In the genomic region with DNA sequence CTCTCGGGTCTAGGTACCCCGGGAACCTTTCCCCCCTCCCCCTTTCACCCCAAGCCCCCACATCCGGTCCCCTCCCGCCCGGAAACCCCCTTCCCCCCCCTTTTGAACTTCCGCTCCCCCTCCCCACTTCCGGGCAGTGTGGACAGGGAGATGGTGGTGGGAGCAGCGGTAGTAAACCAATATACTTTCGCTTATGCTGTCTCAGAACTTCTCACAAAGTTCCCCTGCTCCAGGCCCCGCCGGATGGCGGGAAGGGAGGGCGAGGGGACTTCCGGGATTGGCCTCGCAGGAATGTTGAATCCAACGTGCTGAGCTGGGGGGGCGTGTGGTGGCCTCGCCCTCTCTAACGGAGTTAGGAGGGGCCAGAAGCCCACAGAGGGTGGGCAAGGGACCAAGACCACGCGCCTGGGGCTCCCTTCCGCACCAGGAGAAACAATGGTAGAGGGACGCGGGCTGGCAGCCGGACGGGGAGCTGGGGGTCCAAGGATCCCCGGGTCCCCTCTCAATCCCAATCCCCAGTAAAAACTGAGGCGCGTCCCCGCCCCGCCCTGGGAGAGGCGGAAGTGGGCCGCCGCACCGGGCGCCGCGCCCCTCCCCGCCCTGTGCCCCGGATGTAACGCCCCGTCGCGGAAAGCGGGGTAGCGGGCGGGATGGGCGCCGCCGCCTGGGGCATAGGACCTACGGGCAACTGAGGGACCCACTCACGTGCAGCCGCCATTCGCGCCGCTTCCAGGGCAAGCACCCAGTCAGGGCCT, we compare ENCODE assay signal across 8 cellular contexts. TPM values are rescaled to one million over a fixed set of nuclear protein-coding genes. Genes with fewer than 3 reads are reported as not detected.
DNase-seq lines count a peak whose midpoint lies in the region; ATAC-seq, FAIRE-seq and TF ChIP-seq lines count a peak whose summit lies in the region.

No MANE protein-coding gene starts in this region.

- H2AFZ ChIP-seq in mesenchymal stem cell (ENCODE audit: low read depth, low read length) = no peak overlapping the region

- peak overlapping the region; percentile 22 to 87 for H2BK12ac ChIP-seq in mesenchymal stem cell (ENCODE audit: low read length in 2 of 2)

- intact Hi-C loops in activated CD8-positive, alpha-beta T cell treated with anti-CD3 and anti-CD28 coated beads for 36 hours (cut with micrococcal nuclease) = loop anchor here (1.0 kb wide), 1 partner anchor 22 kb away; no protein-coding TSS in a partner anchor

- peak overlapping the region in 1 of 2 experiments; percentile 98 for H3K23ac ChIP-seq in mesenchymal stem cell (ENCODE audit: low read length in 2 of 2)

- H3K4me1 ChIP-seq in A549 (peaks cover 57% of the 10 kb centered on the region), mesenchymal stem cell (ENCODE audit: control insufficient read depth, insufficient read depth, low read depth, low read length) (peaks cover 39% of the 10 kb centered on the region)

- TF ChIP-seq RAD21 in A549 (conservative IDR thresholded peaks at IDR 0.05 in 1 of 2, IDR thresholded peaks at IDR 0.05 in 1 of 2) = no peak

- peak overlapping the region; percentile 99 for H3K27ac ChIP-seq in A549
- peak overlapping the region; percentile 99 for H3K27ac ChIP-seq in mesenchymal stem cell (ENCODE audit: low read length, poor library complexity, severe bottlenecking)

- ATAC-seq in A549 (peak in 1 of 2 experiments; percentile 32; a peak in 3 of 6 replicates), GM18907 (IDR thresholded peaks at IDR 0.05; ENCODE audit: unreplicated experiment) (peak; percentile 10), HG02938 (IDR thresholded peaks at IDR 0.05; ENCODE audit: unreplicated experiment) (no peak)
- peak; percentile 8 for ATAC-seq in activated CD8-positive, alpha-beta T cell treated with anti-CD3 and anti-CD28 coated beads for 36 hours
- ATAC-seq in stimulated activated naive B cell treated with anti-CD40 and anti-IgM and Interleukin-4, amounts not matched to agents 10 μg/mL and 1 μg/mL and 100 μg/mL, for 72 hours (replicated peaks) = peak; percentile 9 to 15

- no peak for FAIRE-seq in A549 (lab: Jason Lieb, UNC)

- no peak for TF ChIP-seq POLR2A in A549 (IDR thresholded peaks at IDR 0.05; ENCODE audit: low read length)

- TF ChIP-seq CTCF in A549 (IDR thresholded peaks at IDR 0.05) = no peak
- TF ChIP-seq CTCF in activated CD8-positive, alpha-beta T cell treated with anti-CD3 and anti-CD28 coated beads for 36 hours (IDR thresholded peaks at IDR 0.05) = no peak

- peak overlapping the region; percentile 99 for H3K27ac Mint-ChIP-seq in activated CD8-positive, alpha-beta T cell treated with anti-CD3 and anti-CD28 coated beads for 36 hours
- peak overlapping the region; percentile 95 for H3K27ac Mint-ChIP-seq in stimulated activated naive B cell treated with anti-CD40 and anti-IgM and Interleukin-4, amounts not matched to agents 10 μg/mL and 1 μg/mL and 100 μg/mL, for 72 hours

- POLR2A ChIA-PET in A549 (lab: Yijun Ruan, JAX) = interaction anchor here (0.9 to 5.3 kb wide), 5 partner anchors 8 to 158 kb away, joined by 3 to 68 read pairs (median 7); a partner anchor contains a TSS
- POLR2A ChIA-PET in activated CD8-positive, alpha-beta T cell treated with anti-CD3 and anti-CD28 coated beads for 36 hours (lab: Charles Lee) = interaction anchor here (0.6 to 20.8 kb wide), 15 partner anchors 8 to 705 kb away, joined by 3 to 627 read pairs (median 6); a partner anchor contains a TSS

- peaks cover 45% of the 10 kb centered on the region for H3K4me1 Mint-ChIP-seq in activated CD8-positive, alpha-beta T cell treated with anti-CD3 and anti-CD28 coated beads for 36 hours (ENCODE audit: low read depth)
- H3K4me1 Mint-ChIP-seq in stimulated activated naive B cell treated with anti-CD40 and anti-IgM and Interleukin-4, amounts not matched to agents 10 μg/mL and 1 μg/mL and 100 μg/mL, for 72 hours = peaks cover 47 to 65% of the 10 kb centered on the region in 2 donors

- peaks cover 37 to 43% of the 10 kb centered on the region in 2 experiments for H3K36me3 ChIP-seq in mesenchymal stem cell (ENCODE audit: control insufficient read depth in 1 of 2, insufficient read depth in 2 of 2, low read depth in 1 of 2, low read length in 2 of 2)

- peak overlapping the region; percentile 99 for H2BK5ac ChIP-seq in mesenchymal stem cell (ENCODE audit: low read depth, low read length, poor library complexity, severe bottlenecking)

- no peaks in the 10 kb centered on the region for H3K27me3 ChIP-seq in mesenchymal stem cell (ENCODE audit: control insufficient read depth in 1 of 2, insufficient read depth in 1 of 2, low read length in 2 of 2)

- peak overlapping the region; percentile 99 for H2AK5ac ChIP-seq in mesenchymal stem cell (ENCODE audit: low read length, severe bottlenecking)

- H3K36me3 Mint-ChIP-seq in activated CD8-positive, alpha-beta T cell treated with anti-CD3 and anti-CD28 coated beads for 36 hours (ENCODE audit: low read depth) = peaks cover 50% of the 10 kb centered on the region
- peaks cover 41 to 55% of the 10 kb centered on the region in 2 donors for H3K36me3 Mint-ChIP-seq in stimulated activated naive B cell treated with anti-CD40 and anti-IgM and Interleukin-4, amounts not matched to agents 10 μg/mL and 1 μg/mL and 100 μg/mL, for 72 hours

- H3K9me3 Mint-ChIP-seq in activated CD8-positive, alpha-beta T cell treated with anti-CD3 and anti-CD28 coated beads for 36 hours = no peaks in the 10 kb centered on the region
- no peaks in the 10 kb centered on the region for H3K9me3 Mint-ChIP-seq in stimulated activated naive B cell treated with anti-CD40 and anti-IgM and Interleukin-4, amounts not matched to agents 10 μg/mL and 1 μg/mL and 100 μg/mL, for 72 hours

- TF ChIP-seq EP300 in A549 (IDR thresholded peaks at IDR 0.05) = no peak

- 1% methylated on average over 34 of the region's 56 CpGs for WGBS in A549 (ENCODE audit: missing lambda C conversion rate)
- 0% methylated on average over 20 of the region's 56 CpGs for WGBS in mesenchymal stem cell

- H3K79me1 ChIP-seq in mesenchymal stem cell (replicated peaks; ENCODE audit: low read length, poor library complexity, severe bottlenecking) = peaks cover 9% of the 10 kb centered on the region

- peak overlapping the region; percentile 93 for H2BK120ac ChIP-seq in mesenchymal stem cell (ENCODE audit: low read depth, low read length)

- H3K18ac ChIP-seq in mesenchymal stem cell (ENCODE audit: low read depth in 1 of 2, low read length in 2 of 2) = peak overlapping the region; percentile 100

- H3K14ac ChIP-seq in mesenchymal stem cell (ENCODE audit: low read length in 2 of 2) = peak overlapping the region; percentile 50 to 100

- peak overlapping the region; percentile 100 for H4K91ac ChIP-seq in mesenchymal stem cell (ENCODE audit: low read length)

- CTCF ChIA-PET in A549 (lab: Yijun Ruan, JAX) = interaction anchor here (1.0 to 1.9 kb wide), 4 partner anchors 20 to 49 kb away, joined by 3 to 7 read pairs (median 4); a partner anchor contains a TSS
- CTCF ChIA-PET in activated CD8-positive, alpha-beta T cell treated with anti-CD3 and anti-CD28 coated beads for 36 hours (lab: Charles Lee) = interaction anchor here (2.2 to 2.8 kb wide), 2 partner anchors 20 to 22 kb away, joined by 8 read pairs; a partner anchor contains a TSS

- peak overlapping the region; percentile 92 for H2BK15ac ChIP-seq in mesenchymal stem cell (ENCODE audit: low read depth, poor library complexity, severe bottlenecking)

- H3K9me3 ChIP-seq in A549 (no peaks in the 10 kb centered on the region), mesenchymal stem cell (ENCODE audit: control insufficient read depth, low read length) (no peaks in the 10 kb centered on the region)

- peak overlapping the region; percentile 97 for H3K4me3 Mint-ChIP-seq in activated CD8-positive, alpha-beta T cell treated with anti-CD3 and anti-CD28 coated beads for 36 hours
- peak overlapping the region; percentile 86 to 91 for H3K4me3 Mint-ChIP-seq in stimulated activated naive B cell treated with anti-CD40 and anti-IgM and Interleukin-4, amounts not matched to agents 10 μg/mL and 1 μg/mL and 100 μg/mL, for 72 hours

- peak overlapping the region; percentile 99 to 100 for H3K4ac ChIP-seq in mesenchymal stem cell (ENCODE audit: low read depth in 1 of 2, low read length in 2 of 2)

- peak overlapping the region; percentile 99 for H3K4me2 ChIP-seq in A549
- H3K4me2 ChIP-seq in mesenchymal stem cell (ENCODE audit: low read length, poor library complexity, severe bottlenecking) = peak overlapping the region; percentile 60

- peak overlapping the region; percentile 96 for H4K8ac ChIP-seq in mesenchymal stem cell (ENCODE audit: low read length)

- DNase-seq in A549 (ENCODE audit: low read depth in 1 of 2, low spot score in 1 of 2) = peak; percentile 64 to 76
- peak; percentile 53 for DNase-seq in NCI-H2227 (lab: John Stamatoyannopoulos, UW; ENCODE audit: unreplicated experiment)
- DNase-seq in activated CD8-positive, alpha-beta T cell treated with anti-CD3 and anti-CD28 coated beads for 36 hours = peak; percentile 80
- DNase-seq in effector CD4-positive, alpha-beta T cell = peak; percentile 53
- peak; percentile 81 for DNase-seq in mesenchymal stem cell
- peak; percentile 50 for DNase-seq in stimulated activated naive B cell treated with anti-CD40 and anti-IgM and Interleukin-4, amounts not matched to agents 10 μg/mL and 1 μg/mL and 100 μg/mL, for 72 hours

- H3K9ac ChIP-seq in mesenchymal stem cell (ENCODE audit: low read length) = peak overlapping the region; percentile 97

- no peaks in the 10 kb centered on the region for H3K27me3 Mint-ChIP-seq in activated CD8-positive, alpha-beta T cell treated with anti-CD3 and anti-CD28 coated beads for 36 hours
- H3K27me3 Mint-ChIP-seq in stimulated activated naive B cell treated with anti-CD40 and anti-IgM and Interleukin-4, amounts not matched to agents 10 μg/mL and 1 μg/mL and 100 μg/mL, for 72 hours = no peaks in the 10 kb centered on the region

- H3K4me3 ChIP-seq in A549 = peak overlapping the region; percentile 98
- peak overlapping the region; percentile 95 to 100 for H3K4me3 ChIP-seq in mesenchymal stem cell (ENCODE audit: insufficient read depth in 1 of 2, low read depth in 1 of 2, low read length in 2 of 2)

RNA-seq across cellular contexts. Expression of a gene that starts 0.7 kb away (rescaled TPM):
- polyA plus RNA-seq in A549 (2011; rRNA removed) (1,417 and 1,732 TPM in 2 replicates), A549 (2017; fragmentation: RNase III; extraction: RNeasy Plus Mini Kit Qiagen cat#74134 plus additional on column Dnase treatment) (3,195 to 3,341 TPM (median 3,230 TPM) in 3 replicates)
- 3,514 and 3,904 TPM in 2 replicates for polyA plus RNA-seq in A549 (2012; cell fraction: cytosol; rRNA removed)
- polyA plus RNA-seq in A549 (2012; cell fraction: nucleus; rRNA removed) = 1,698 and 2,342 TPM in 2 replicates
- polyA minus RNA-seq in A549 (2011; rRNA and poly(A)+ RNA removed) = 1,279 and 1,360 TPM in 2 replicates
- 1,000 to 10,000 TPM; 1,726 to 1,759 TPM for total RNA-seq in activated CD8-positive, alpha-beta T cell treated with anti-CD3 and anti-CD28 coated beads for 36 hours
- 1,651 TPM for polyA plus RNA-seq in mesenchymal stem cell (2013, experiment 1 of 2)
- 1,671 TPM for polyA plus RNA-seq in mesenchymal stem cell (2013, experiment 2 of 2)

RNA-seq across cellular contexts. Expression of a gene that starts 3.3 kb away (rescaled TPM):
- polyA plus RNA-seq in A549 (2011; rRNA removed) = 52.5 and 53.5 TPM in 2 replicates
- 56.8 and 60.6 TPM in 2 replicates for polyA plus RNA-seq in A549 (2012; cell fraction: cytosol; rRNA removed)
- polyA plus RNA-seq in A549 (2012; cell fraction: nucleus; rRNA removed) = 195 and 252 TPM in 2 replicates
- polyA plus RNA-seq in A549 (2017; fragmentation: RNase III; extraction: RNeasy Plus Mini Kit Qiagen cat#74134 plus additional on column Dnase treatment) = 79.0 to 109 TPM (median 102 TPM) in 3 replicates
- 35.8 and 39.2 TPM in 2 replicates for polyA minus RNA-seq in A549 (2011; rRNA and poly(A)+ RNA removed)
- total RNA-seq in activated CD8-positive, alpha-beta T cell treated with anti-CD3 and anti-CD28 coated beads for 36 hours = 10 to 100 TPM; 31.3 to 34.0 TPM
- polyA plus RNA-seq in mesenchymal stem cell (2013, experiment 1 of 2) = 3.9 TPM
- polyA plus RNA-seq in mesenchymal stem cell (2013, experiment 2 of 2) = 3.3 TPM

RNA-seq across cellular contexts. Expression of a gene that starts 7.5 kb away (rescaled TPM):
- 98.7 and 110 TPM in 2 replicates for polyA plus RNA-seq in A549 (2011; rRNA removed)
- 99.0 and 115 TPM in 2 replicates for polyA plus RNA-seq in A549 (2012; cell fraction: cytosol; rRNA removed)
- polyA plus RNA-seq in A549 (2012; cell fraction: nucleus; rRNA removed) = 101 and 111 TPM in 2 replicates
- 83.9 to 93.7 TPM (median 86.4 TPM) in 3 replicates for polyA plus RNA-seq in A549 (2017; fragmentation: RNase III; extraction: RNeasy Plus Mini Kit Qiagen cat#74134 plus additional on column Dnase treatment)
- 92.2 and 126 TPM in 2 replicates for polyA minus RNA-seq in A549 (2011; rRNA and poly(A)+ RNA removed)
- 100 to 1,000 TPM; 144 to 152 TPM for total RNA-seq in activated CD8-positive, alpha-beta T cell treated with anti-CD3 and anti-CD28 coated beads for 36 hours
- polyA plus RNA-seq in mesenchymal stem cell (2013, experiment 1 of 2) = 84.3 TPM
- 84.9 TPM for polyA plus RNA-seq in mesenchymal stem cell (2013, experiment 2 of 2)

RNA-seq across cellular contexts. Expression of a gene that starts 7.7 kb away (rescaled TPM):
- polyA plus RNA-seq in A549 (2011; rRNA removed) = 60.2 and 64.4 TPM in 2 replicates
- polyA plus RNA-seq in A549 (2012; cell fraction: cytosol; rRNA removed) = 141 and 164 TPM in 2 replicates
- polyA plus RNA-seq in A549 (2012; cell fraction: nucleus; rRNA removed) = 186 and 187 TPM in 2 replicates
- polyA plus RNA-seq in A549 (2017; fragmentation: RNase III; extraction: RNeasy Plus Mini Kit Qiagen cat#74134 plus additional on column Dnase treatment) = 64.4 to 69.2 TPM (median 67.9 TPM) in 3 replicates
- 72.7 and 84.1 TPM in 2 replicates for polyA minus RNA-seq in A549 (2011; rRNA and poly(A)+ RNA removed)
- total RNA-seq in activated CD8-positive, alpha-beta T cell treated with anti-CD3 and anti-CD28 coated beads for 36 hours = 10 to 100 TPM; 80.8 to 87.0 TPM
- 37.5 TPM for polyA plus RNA-seq in mesenchymal stem cell (2013, experiment 1 of 2)
- polyA plus RNA-seq in mesenchymal stem cell (2013, experiment 2 of 2) = 36.9 TPM

RNA-seq across cellular contexts. Expression of a gene that starts 15.5 kb away (rescaled TPM):
- polyA plus RNA-seq in A549 (2011; rRNA removed) (not detected in 2 replicates), A549 (2017; fragmentation: RNase III; extraction: RNeasy Plus Mini Kit Qiagen cat#74134 plus additional on column Dnase treatment) (not detected in 3 replicates)
- polyA plus RNA-seq in A549 (2012; cell fraction: cytosol; rRNA removed) = not detected in 2 replicates
- not detected in 2 replicates for polyA plus RNA-seq in A549 (2012; cell fraction: nucleus; rRNA removed)
- not detected in 2 replicates for polyA minus RNA-seq in A549 (2011; rRNA and poly(A)+ RNA removed)
- total RNA-seq in activated CD8-positive, alpha-beta T cell treated with anti-CD3 and anti-CD28 coated beads for 36 hours = not detected
- polyA plus RNA-seq in mesenchymal stem cell (2013, experiment 1 of 2) = 0.03 TPM
- not detected for polyA plus RNA-seq in mesenchymal stem cell (2013, experiment 2 of 2)
